ENCODE assay signal across 1 cellular context in the genomic region with DNA sequence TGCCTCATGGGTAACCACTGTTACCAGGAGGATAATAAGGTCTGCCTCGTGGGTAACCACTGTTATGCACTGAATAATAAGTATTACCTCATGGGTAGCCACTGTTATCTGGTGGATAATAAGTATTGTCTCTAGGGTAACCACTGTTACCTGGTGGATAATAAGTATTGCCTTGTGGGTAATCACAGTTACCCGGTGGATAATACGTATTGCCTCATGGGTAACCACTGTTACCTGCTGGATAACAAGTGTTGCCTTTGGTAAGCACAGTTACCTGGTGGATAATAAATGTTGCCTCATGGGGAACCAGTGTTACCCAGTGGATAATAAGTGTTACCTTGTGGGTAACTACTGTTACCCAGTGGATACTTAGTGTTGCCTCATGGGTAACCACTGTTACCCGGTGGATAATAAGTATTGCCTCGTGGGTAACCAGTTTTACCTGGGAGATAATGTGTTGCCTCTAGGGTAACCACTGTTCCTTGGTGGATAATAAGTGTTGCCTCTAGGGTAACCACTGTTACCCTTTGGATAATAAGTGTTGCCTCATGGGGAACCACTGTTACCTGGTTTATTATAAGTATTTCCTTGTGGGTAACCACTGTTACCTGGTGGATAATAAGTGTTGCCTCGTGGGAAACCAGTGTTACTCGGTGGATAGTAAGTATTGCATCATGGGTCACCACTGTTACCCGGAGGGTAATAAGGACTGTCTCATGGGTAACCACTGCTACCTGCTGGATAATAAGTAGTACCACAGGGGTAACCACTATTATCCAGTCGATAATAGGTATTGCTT.
A peak's percentile ranks its signal among the peaks of the same experiment; 100 is the strongest.
TF ChIP-seq lines count a peak whose summit lies in the region.

No MANE protein-coding gene starts in this region.

TF ChIP-seq in GM12878, 131 proteins besides CTCF, POLR2A, EP300 and RAD21 (continued from another document and continues in another):
- no peak for TF ChIP-seq ZBTB4 (CRISPR knock-in tag; IDR thresholded peaks at IDR 0.05)
- TF ChIP-seq RB1 (IDR thresholded peaks at IDR 0.05; ENCODE audit: borderline replicate concordance), result no peak
- peak; percentile 23 for TF ChIP-seq SKIL (IDR thresholded peaks at IDR 0.05; ENCODE audit: low read depth, poor library complexity, severe bottlenecking)
- TF ChIP-seq YBX1 (IDR thresholded peaks at IDR 0.05), result no peak
- no peak for TF ChIP-seq NRF1 (conservative IDR thresholded peaks at IDR 0.05; ENCODE audit: low read depth, low read length)
- TF ChIP-seq NR2F1 (conservative IDR thresholded peaks at IDR 0.05), result no peak
- TF ChIP-seq EGR1 (IDR thresholded peaks at IDR 0.05; ENCODE audit: borderline replicate concordance in 1 of 2, low read depth in 2 of 2, low read length in 2 of 2), result no peak
- no peak for TF ChIP-seq RBBP5 (conservative IDR thresholded peaks at IDR 0.05)
- no peak for TF ChIP-seq USF2 (IDR thresholded peaks at IDR 0.05; ENCODE audit: borderline replicate concordance, low read depth, low read length)
- TF ChIP-seq SMAD5 (IDR thresholded peaks at IDR 0.05; ENCODE audit: low read depth), result no peak
- no peak for TF ChIP-seq PAX5 (IDR thresholded peaks at IDR 0.05; ENCODE audit: borderline replicate concordance, low read depth, low read length)
- peak; percentile 33; the same call in 1 of the 2 replicates for TF ChIP-seq ZNF217 (IDR thresholded peaks at IDR 0.05)
- no peak for TF ChIP-seq KDM1A (IDR thresholded peaks at IDR 0.05; ENCODE audit: borderline replicate concordance)
- TF ChIP-seq RUNX3 (IDR thresholded peaks at IDR 0.05; ENCODE audit: low read length), result no peak; the same call in 1 of the 2 replicates
- TF ChIP-seq IKZF1 (conservative IDR thresholded peaks at IDR 0.05), result no peak
- no peak for TF ChIP-seq SIN3A (IDR thresholded peaks at IDR 0.05; ENCODE audit: low read depth, low read length)
- TF ChIP-seq TARDBP (IDR thresholded peaks at IDR 0.05; ENCODE audit: borderline replicate concordance), result no peak
- TF ChIP-seq JUND (IDR thresholded peaks at IDR 0.05; ENCODE audit: low read depth, low read length), result no peak
- TF ChIP-seq PML (IDR thresholded peaks at IDR 0.05; ENCODE audit: low read length), result no peak
- no peak for TF ChIP-seq STAT3 (IDR thresholded peaks at IDR 0.05; ENCODE audit: low read depth, low read length)
- no peak; a peak in 1 of 4 replicates for TF ChIP-seq CEBPB (IDR thresholded peaks at IDR 0.05; ENCODE audit: borderline replicate concordance in 1 of 2, low read depth in 2 of 2, low read length in 2 of 2)
- TF ChIP-seq, protein P1, sequence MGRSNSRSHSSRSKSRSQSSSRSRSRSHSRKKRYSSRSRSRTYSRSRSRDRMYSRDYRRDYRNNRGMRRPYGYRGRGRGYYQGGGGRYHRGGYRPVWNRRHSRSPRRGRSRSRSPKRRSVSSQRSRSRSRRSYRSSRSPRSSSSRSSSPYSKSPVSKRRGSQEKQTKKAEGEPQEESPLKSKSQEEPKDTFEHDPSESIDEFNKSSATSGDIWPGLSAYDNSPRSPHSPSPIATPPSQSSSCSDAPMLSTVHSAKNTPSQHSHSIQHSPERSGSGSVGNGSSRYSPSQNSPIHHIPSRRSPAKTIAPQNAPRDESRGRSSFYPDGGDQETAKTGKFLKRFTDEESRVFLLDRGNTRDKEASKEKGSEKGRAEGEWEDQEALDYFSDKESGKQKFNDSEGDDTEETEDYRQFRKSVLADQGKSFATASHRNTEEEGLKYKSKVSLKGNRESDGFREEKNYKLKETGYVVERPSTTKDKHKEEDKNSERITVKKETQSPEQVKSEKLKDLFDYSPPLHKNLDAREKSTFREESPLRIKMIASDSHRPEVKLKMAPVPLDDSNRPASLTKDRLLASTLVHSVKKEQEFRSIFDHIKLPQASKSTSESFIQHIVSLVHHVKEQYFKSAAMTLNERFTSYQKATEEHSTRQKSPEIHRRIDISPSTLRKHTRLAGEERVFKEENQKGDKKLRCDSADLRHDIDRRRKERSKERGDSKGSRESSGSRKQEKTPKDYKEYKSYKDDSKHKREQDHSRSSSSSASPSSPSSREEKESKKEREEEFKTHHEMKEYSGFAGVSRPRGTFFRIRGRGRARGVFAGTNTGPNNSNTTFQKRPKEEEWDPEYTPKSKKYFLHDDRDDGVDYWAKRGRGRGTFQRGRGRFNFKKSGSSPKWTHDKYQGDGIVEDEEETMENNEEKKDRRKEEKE (IDR thresholded peaks at IDR 0.05), result no peak
- TF ChIP-seq, protein P2, sequence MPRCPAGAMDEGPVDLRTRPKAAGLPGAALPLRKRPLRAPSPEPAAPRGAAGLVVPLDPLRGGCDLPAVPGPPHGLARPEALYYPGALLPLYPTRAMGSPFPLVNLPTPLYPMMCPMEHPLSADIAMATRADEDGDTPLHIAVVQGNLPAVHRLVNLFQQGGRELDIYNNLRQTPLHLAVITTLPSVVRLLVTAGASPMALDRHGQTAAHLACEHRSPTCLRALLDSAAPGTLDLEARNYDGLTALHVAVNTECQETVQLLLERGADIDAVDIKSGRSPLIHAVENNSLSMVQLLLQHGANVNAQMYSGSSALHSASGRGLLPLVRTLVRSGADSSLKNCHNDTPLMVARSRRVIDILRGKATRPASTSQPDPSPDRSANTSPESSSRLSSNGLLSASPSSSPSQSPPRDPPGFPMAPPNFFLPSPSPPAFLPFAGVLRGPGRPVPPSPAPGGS (IDR thresholded peaks at IDR 0.05; ENCODE audit: borderline replicate concordance, insufficient read depth, low read depth, low read length, poor library complexity, severe bottlenecking), result no peak
- no peak for TF ChIP-seq MEF2A (IDR thresholded peaks at IDR 0.05; ENCODE audit: insufficient read depth, low read depth, low read length)
- TF ChIP-seq, protein P3, sequence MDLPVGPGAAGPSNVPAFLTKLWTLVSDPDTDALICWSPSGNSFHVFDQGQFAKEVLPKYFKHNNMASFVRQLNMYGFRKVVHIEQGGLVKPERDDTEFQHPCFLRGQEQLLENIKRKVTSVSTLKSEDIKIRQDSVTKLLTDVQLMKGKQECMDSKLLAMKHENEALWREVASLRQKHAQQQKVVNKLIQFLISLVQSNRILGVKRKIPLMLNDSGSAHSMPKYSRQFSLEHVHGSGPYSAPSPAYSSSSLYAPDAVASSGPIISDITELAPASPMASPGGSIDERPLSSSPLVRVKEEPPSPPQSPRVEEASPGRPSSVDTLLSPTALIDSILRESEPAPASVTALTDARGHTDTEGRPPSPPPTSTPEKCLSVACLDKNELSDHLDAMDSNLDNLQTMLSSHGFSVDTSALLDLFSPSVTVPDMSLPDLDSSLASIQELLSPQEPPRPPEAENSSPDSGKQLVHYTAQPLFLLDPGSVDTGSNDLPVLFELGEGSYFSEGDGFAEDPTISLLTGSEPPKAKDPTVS (IDR thresholded peaks at IDR 0.05; ENCODE audit: low read depth, low read length), result no peak
- TF ChIP-seq, protein P4, sequence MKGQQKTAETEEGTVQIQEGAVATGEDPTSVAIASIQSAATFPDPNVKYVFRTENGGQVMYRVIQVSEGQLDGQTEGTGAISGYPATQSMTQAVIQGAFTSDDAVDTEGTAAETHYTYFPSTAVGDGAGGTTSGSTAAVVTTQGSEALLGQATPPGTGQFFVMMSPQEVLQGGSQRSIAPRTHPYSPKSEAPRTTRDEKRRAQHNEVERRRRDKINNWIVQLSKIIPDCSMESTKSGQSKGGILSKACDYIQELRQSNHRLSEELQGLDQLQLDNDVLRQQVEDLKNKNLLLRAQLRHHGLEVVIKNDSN (IDR thresholded peaks at IDR 0.05; ENCODE audit: borderline replicate concordance, extremely low read length, insufficient read depth, low read depth, low read length), result no peak
- no peak for TF ChIP-seq ETV6 (conservative IDR thresholded peaks at IDR 0.05 in 1 of 2, IDR thresholded peaks at IDR 0.05 in 1 of 2; ENCODE audit: borderline replicate concordance in 1 of 2, low read depth in 1 of 2)
- TF ChIP-seq SIX5 (IDR thresholded peaks at IDR 0.05; ENCODE audit: low read depth, low read length, severe bottlenecking), result no peak
- TF ChIP-seq SREBF2 (IDR thresholded peaks at IDR 0.05; ENCODE audit: low read length), result no peak
- TF ChIP-seq TCF7 (IDR thresholded peaks at IDR 0.05; ENCODE audit: borderline replicate concordance), result no peak
- TF ChIP-seq NFXL1 (IDR thresholded peaks at IDR 0.05; ENCODE audit: borderline replicate concordance), result 0 out of 2 replicates have a peak, but pooled peaks have one; percentile 66
- TF ChIP-seq CHD4 (IDR thresholded peaks at IDR 0.05), result no peak
- TF ChIP-seq KLF5 (IDR thresholded peaks at IDR 0.05; ENCODE audit: partially characterized antibody), result no peak
- no peak for TF ChIP-seq LARP7 (IDR thresholded peaks at IDR 0.05)
- TF ChIP-seq NBN (IDR thresholded peaks at IDR 0.05), result no peak
- TF ChIP-seq CHD2 (IDR thresholded peaks at IDR 0.05; ENCODE audit: borderline replicate concordance, low read depth, low read length), result no peak
- TF ChIP-seq YY1 (IDR thresholded peaks at IDR 0.05; ENCODE audit: low read depth, low read length), result no peak
- TF ChIP-seq SP1 (IDR thresholded peaks at IDR 0.05; ENCODE audit: low read depth, low read length), result no peak
- no peak for TF ChIP-seq RELA (IDR thresholded peaks at IDR 0.05; ENCODE audit: borderline replicate concordance, partially characterized antibody)
- TF ChIP-seq TCF3 (IDR thresholded peaks at IDR 0.05; ENCODE audit: borderline replicate concordance, insufficient read depth, low read depth, low read length), result 0 out of 2 replicates have a peak, but pooled peaks have one; percentile 34
- TF ChIP-seq ZNF687 (IDR thresholded peaks at IDR 0.05), result peak; percentile 64; the same call in 1 of the 2 replicates
